In genomic region chr5:161686881-161687280, GRCh38 we compare ENCODE assay signal across 36 cellular contexts. TPM values are rescaled to one million over a fixed set of nuclear protein-coding genes. Genes with fewer than 3 reads are reported as not detected.
"Had no signal": no experiment of that assay in that cellular context is flagged by ENCODE, and none has a peak within 500 bp of the region (broad histone marks: within the 10 kb centered on the region; RNA-seq: fewer than 3 reads in every experiment).

No MANE protein-coding gene starts in this region.

- DNase-seq: activated effector memory CD4-positive, alpha-beta T cell treated with anti-CD3 and anti-CD28 coated beads, Interleukin-2, amount 50 U/mL, for 16 hours; activated effector memory CD4-positive, alpha-beta T cell treated with Interleukin-2 at 50 U/mL for 16 hours; activated gamma-delta T cell; activated gamma-delta T cell treated with Interleukin-2 at 50 U/mL for 16 hours; activated naive CD4-positive, alpha-beta T cell; activated naive CD4-positive, alpha-beta T cell treated with anti-CD3 and anti-CD28 coated beads for 36 hours; activated naive CD4-positive, alpha-beta T cell treated with anti-CD3 and anti-CD28 coated beads, Interleukin-2, amount 10 ng/mL, durations not matched to agents 7 days and 5 days; activated naive CD4-positive, alpha-beta T cell treated with anti-CD3 and anti-CD28 coated beads, Interleukin-2, amount 50 U/mL, for 16 hours; activated naive CD4-positive, alpha-beta T cell treated with Interleukin-2 at 50 U/mL for 16 hours; activated naive CD8-positive, alpha-beta T cell treated with anti-CD3 and anti-CD28 coated beads for 36 hours; activated naive CD8-positive, alpha-beta T cell treated with anti-CD3 and anti-CD28 coated beads, Interleukin-2, amount 10 ng/mL, durations not matched to agents 7 days and 5 days; activated naive CD8-positive, alpha-beta T cell treated with anti-CD3 and anti-CD28 coated beads, Interleukin-2, amount 50 U/mL, for 24 hours; activated T-cell treated with anti-CD3 and anti-CD28 coated beads, Interleukin-2, amount 50 U/mL, for 1 hour; activated T-cell treated with anti-CD3 and anti-CD28 coated beads, Interleukin-2, amount 50 U/mL, for 24 hours; activated T-cell treated with anti-CD3 and anti-CD28 coated beads, Interleukin-2, amount 50 U/mL, for 4 hours; activated T-cell treated with anti-CD3 and anti-CD28 coated beads, Interleukin-2, amount 50 U/mL, for 48 hours; activated T-cell treated with anti-CD3 and anti-CD28 coated beads, Interleukin-2, amount 50 U/mL, for 72 hours; adrenal gland; amniotic stem cell; amygdala; anterior cingulate cortex; aorta; body of pancreas; brain microvascular endothelial cell; central memory CD4-positive, alpha-beta T cell had no signal

- ATAC-seq: activated naive CD4-positive, alpha-beta T cell treated with anti-CD3 and anti-CD28 coated beads, Interleukin-2, amount 50 U/mL, for 72 hours; activated naive CD8-positive, alpha-beta T cell treated with anti-CD3 and anti-CD28 coated beads, Interleukin-2, amount 50 U/mL, for 24 hours; activated T-cell treated with anti-CD3 and anti-CD28 coated beads, Interleukin-2, amount 50 U/mL, for 4 hours; activated T-cell treated with anti-CD3 and anti-CD28 coated beads, Interleukin-2, amount 50 U/mL, for 72 hours; activated T-helper 17 cell treated with anti-CD3 and anti-CD28 coated beads, Interleukin-2, amount 50 U/mL, for 72 hours; body of pancreas had no signal

RNA-seq across cellular contexts. Expression of gene GABRA6, which starts 1.4 kb away (rescaled TPM):
- total RNA-seq: activated naive CD4-positive, alpha-beta T cell treated with anti-CD3 and anti-CD28 coated beads for 36 hours; activated naive CD4-positive, alpha-beta T cell treated with anti-CD3 and anti-CD28 coated beads, Interleukin-2, amount 50 U/mL, for 72 hours; activated naive CD8-positive, alpha-beta T cell treated with anti-CD3 and anti-CD28 coated beads for 36 hours; activated naive CD8-positive, alpha-beta T cell treated with anti-CD3 and anti-CD28 coated beads, Interleukin-2, amount 10 ng/mL, durations not matched to agents 7 days and 5 days; activated T-cell treated with anti-CD3 and anti-CD28 coated beads, Interleukin-2, amount 50 U/mL, for 4 hours; activated T-cell treated with anti-CD3 and anti-CD28 coated beads, Interleukin-2, amount 50 U/mL, for 72 hours; activated T-helper 1 cell treated with anti-CD3 and anti-CD28 coated beads, Interleukin-12 subunit alpha, Interleukin-12 subunit beta, Interleukin-2, Interleukin-4 antibody, amounts not matched to agents 30 ng/mL and 10 ng/mL and 1 ng/mL, durations not matched to agents 14 hours and 24 hours and 36 hours; activated T-helper 17 cell treated with anti-CD3 and anti-CD28 coated beads, Interleukin-2, amount 50 U/mL, for 72 hours; activated T-helper 2 cell treated with anti-CD3 and anti-CD28 coated beads, Interferon-gamma antibody, Interleukin-2, Interleukin-4, amounts not matched to agents 10 μg/mL and 5 μg/mL and 100 μg/mL, durations not matched to agents 14 hours and 24 hours and 36 hours; adrenal gland; aorta; ascending aorta; astrocyte; body of pancreas; breast epithelium; bronchial epithelial cell; cardiac muscle cell; cardiac septum; chondrocyte had no signal
